15 cellular contexts compared by ENCODE assay signal in the genomic region with DNA sequence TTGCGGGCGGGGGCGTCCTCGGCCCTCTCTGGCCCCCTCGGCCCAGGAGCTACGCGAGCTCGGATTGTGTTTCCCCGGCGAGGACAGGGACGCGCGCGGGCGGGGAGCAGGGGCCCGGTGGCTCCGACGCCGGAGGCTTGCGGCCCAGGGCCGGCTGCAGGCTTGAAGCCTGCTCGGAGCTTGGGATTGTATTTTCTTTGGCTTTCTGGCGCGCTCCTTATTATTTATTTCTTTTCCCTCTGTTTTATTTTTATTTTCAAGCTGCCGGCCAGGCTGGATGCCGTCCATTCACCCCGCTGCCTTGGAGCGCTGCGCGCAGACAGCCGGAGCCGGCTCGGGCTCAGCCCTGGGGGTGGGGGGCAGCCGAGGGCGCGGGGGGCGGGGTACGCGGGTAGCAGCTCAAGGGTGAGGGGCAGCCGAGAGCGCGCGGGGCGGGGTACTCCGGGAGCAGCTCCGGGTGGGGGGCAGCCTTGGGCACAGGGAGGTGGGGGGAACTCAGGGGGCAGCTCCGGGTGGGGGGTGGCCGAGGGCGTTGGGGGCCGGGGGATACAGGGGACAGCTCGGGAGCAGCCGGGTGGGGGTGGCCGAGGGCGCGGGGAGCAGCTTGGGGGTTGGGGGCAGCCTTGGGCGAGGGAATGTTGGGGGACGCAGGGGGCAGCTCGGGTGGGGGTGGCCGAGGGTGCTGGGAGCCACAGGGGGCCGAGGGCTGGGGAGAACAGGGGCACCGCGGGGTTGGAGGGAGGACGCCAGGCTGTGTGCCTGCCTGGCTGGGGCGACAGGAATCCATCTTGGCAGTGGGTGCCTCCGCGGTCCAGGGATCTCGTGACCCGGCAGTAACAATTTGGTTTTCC. TPM values are rescaled to one million over a fixed set of nuclear protein-coding genes. Genes with fewer than 3 reads are reported as not detected.
A peak's percentile ranks its signal among the peaks of the same experiment; 100 is the strongest.
DNase-seq lines count a peak whose midpoint lies in the region; ATAC-seq and TF ChIP-seq lines count a peak whose summit lies in the region.
"Had no signal": no experiment of that assay in that cellular context is flagged by ENCODE, and none has a peak within 500 bp of the region (broad histone marks: within the 10 kb centered on the region; RNA-seq: fewer than 3 reads in every experiment).

No MANE protein-coding gene starts in this region.

- ATAC-seq in HG03280 (IDR thresholded peaks at IDR 0.05; ENCODE audit: unreplicated experiment) = no peak
- ATAC-seq in HG03565 (IDR thresholded peaks at IDR 0.05; ENCODE audit: unreplicated experiment) = no peak
- ATAC-seq in HG03135 (IDR thresholded peaks at IDR 0.05; ENCODE audit: unreplicated experiment) = no peak
- ATAC-seq: T-cell had no signal

- TF ChIP-seq CTCF in retinal pigment epithelial cell (conservative IDR thresholded peaks at IDR 0.05; ENCODE audit: low read depth, low read length) = no peak

- H3K36me3 ChIP-seq in iPS-20b (ENCODE audit: insufficient read depth, low read depth, low read length) = no peaks in the 10 kb centered on the region

- peaks cover 3% of the 10 kb centered on the region; the same call in 1 of the 2 replicates for H3K4me1 ChIP-seq in iPS-20b (ENCODE audit: insufficient read depth, low read length)

- H3K27ac ChIP-seq in iPS-20b (ENCODE audit: low read length) = no peak overlapping the region
- H3K27ac ChIP-seq: epithelial cell of prostate had no signal

- peak overlapping the region; percentile 48; the same call in 1 of the 2 replicates for H3K9ac ChIP-seq in iPS-20b (ENCODE audit: low read depth, low read length)

- DNase-seq in GM03348 (ENCODE audit: low spot score) (peak; percentile 41), cerebellum (ENCODE audit: low spot score) (peak; percentile 19), retinal pigment epithelial cell (ENCODE audit: low read depth) (no peak), ureter (ENCODE audit: low spot score) (no peak)
- DNase-seq: activated CD4-positive, alpha-beta T cell treated with anti-CD3 and anti-CD28 coated beads, Interleukin-2, amount 10 ng/mL, durations not matched to agents 24 days and 14 days; AML-193; DMS79; immature natural killer cell; T-cell had no signal

- H3K4me3 ChIP-seq in iPS-20b (ENCODE audit: low read length) (peak overlapping the region; percentile 51; the same call in 1 of the 2 replicates), retinal pigment epithelial cell (ENCODE audit: low read length) (peak overlapping the region; percentile 19)

- H3K9me3 ChIP-seq in iPS-20b (ENCODE audit: insufficient read depth, low read depth, low read length) = no peaks in the 10 kb centered on the region

- peaks cover 21% of the 10 kb centered on the region for H3K27me3 ChIP-seq in iPS-20b (ENCODE audit: insufficient read depth, low read length)

RNA-seq across cellular contexts. Expression of gene KCNJ1, which starts 42.7 kb away (rescaled TPM):
- not detected for total RNA-seq in cerebellum
- total RNA-seq in ureter = not detected
- total RNA-seq: activated CD4-positive, alpha-beta T cell treated with anti-CD3 and anti-CD28 coated beads, Interleukin-2, amount 10 ng/mL, durations not matched to agents 24 days and 14 days; neural crest cell; T-cell had no signal

Comparison
In these comparisons a context has a peak if more than half of its experiments do, and no peak if none do; other contexts are left out.
1. DNase-seq: peak in GM03348 (single experiment) and cerebellum (single experiment); none in retinal pigment epithelial cell (single experiment) and ureter (single experiment).